Comparison of ENCODE assay signal across 1 cellular context in genomic region chr1:156645666-156646065, GRCh38.
TF ChIP-seq lines count a peak whose summit lies in the region.

No MANE protein-coding gene starts in this region.

TF ChIP-seq in K562, 482 proteins besides CTCF, POLR2A, EP300 and RAD21:
- no peak for TF ChIP-seq SETDB1 (IDR thresholded peaks at IDR 0.05; ENCODE audit: low read length)
